ENCODE assay signal across 25 cellular contexts in the genomic region with DNA sequence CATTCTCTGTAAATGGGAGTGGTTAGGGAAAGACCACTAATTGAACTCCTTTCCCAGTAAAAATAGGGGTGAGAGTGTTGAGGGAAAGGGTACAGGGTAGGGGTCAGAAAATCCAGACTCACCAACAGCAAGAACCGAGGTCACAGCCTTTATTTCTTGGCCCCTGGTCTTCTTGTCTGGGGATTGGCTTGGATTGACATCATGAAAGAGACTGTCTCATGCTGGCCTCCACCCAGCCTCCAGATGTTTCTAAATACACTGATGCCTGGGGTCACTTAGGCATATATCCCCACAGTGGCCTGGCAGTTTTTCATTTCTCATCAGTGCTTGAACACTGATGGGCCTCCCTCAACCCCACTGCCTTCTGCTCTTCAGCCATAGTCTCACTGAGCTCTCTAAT.
"Had no signal": no experiment of that assay in that cellular context is flagged by ENCODE, and none has a peak within 500 bp of the region (broad histone marks: within the 10 kb centered on the region; RNA-seq: fewer than 3 reads in every experiment).

No MANE protein-coding gene starts in this region.

- H3K4me3 ChIP-seq: adrenal gland, ascending aorta, breast epithelium, cardiac muscle cell, coronary artery, dorsolateral prefrontal cortex had no signal

- H3K27me3 ChIP-seq: adrenal gland, ascending aorta, cardiac muscle cell had no signal

- H3K27ac ChIP-seq: adrenal gland, ascending aorta, cardiac muscle cell, coronary artery, dorsolateral prefrontal cortex had no signal

- H3K9me3 ChIP-seq: adrenal gland, ascending aorta had no signal

- ATAC-seq: activated CD4-positive, alpha-beta T cell treated with anti-CD3 and anti-CD28 coated beads for 36 hours; activated CD8-positive, alpha-beta memory T cell treated with anti-CD3 and anti-CD28 coated beads, Interleukin-2, amount 10 ng/mL, durations not matched to agents 7 days and 5 days; activated CD8-positive, alpha-beta T cell treated with anti-CD3 and anti-CD28 coated beads, Interleukin-2, amount 10 ng/mL, durations not matched to agents 7 days and 5 days; activated naive CD8-positive, alpha-beta T cell treated with anti-CD3 and anti-CD28 coated beads, Interleukin-2, amount 50 U/mL, for 24 hours; esophagus mucosa had no signal

- H3K36me3 ChIP-seq: adrenal gland, ascending aorta, breast epithelium, cardiac muscle cell had no signal

- H3K4me1 ChIP-seq: adrenal gland, ascending aorta, breast epithelium had no signal

- DNase-seq: activated CD4-positive, alpha-beta memory T cell treated with anti-CD3 and anti-CD28 coated beads for 36 hours; activated CD4-positive, alpha-beta T cell treated with anti-CD3 and anti-CD28 coated beads for 36 hours; activated CD4-positive, alpha-beta T cell treated with anti-CD3 and anti-CD28 coated beads, Interleukin-2, amount 10 ng/mL, durations not matched to agents 24 days and 14 days; activated CD4-positive, CD25-positive, alpha-beta regulatory T cell; activated CD4-positive, CD25-positive, alpha-beta regulatory T cell treated with anti-CD3 and anti-CD28 coated beads, Interleukin-2, amount 50 U/mL, for 72 hours; activated CD8-positive, alpha-beta memory T cell treated with anti-CD3 and anti-CD28 coated beads, Interleukin-2, amount 10 ng/mL, durations not matched to agents 7 days and 5 days; activated CD8-positive, alpha-beta memory T cell treated with anti-CD3 and anti-CD28 coated beads, Interleukin-2, amount 50 U/mL, for 4 hours; activated CD8-positive, alpha-beta T cell treated with anti-CD3 and anti-CD28 coated beads, Interleukin-2, amount 10 ng/mL, durations not matched to agents 7 days and 5 days; activated effector memory CD4-positive, alpha-beta T cell treated with anti-CD3 and anti-CD28 coated beads, Interleukin-2, amount 50 U/mL, for 16 hours; activated naive CD4-positive, alpha-beta T cell treated with anti-CD3 and anti-CD28 coated beads for 36 hours; activated naive CD8-positive, alpha-beta T cell treated with anti-CD3 and anti-CD28 coated beads for 36 hours; activated naive CD8-positive, alpha-beta T cell treated with anti-CD3 and anti-CD28 coated beads, Interleukin-2, amount 50 U/mL, for 24 hours; activated T-cell treated with anti-CD3 and anti-CD28 coated beads, Interleukin-2, amount 50 U/mL, for 1 hour; activated T-cell treated with anti-CD3 and anti-CD28 coated beads, Interleukin-2, amount 50 U/mL, for 48 hours; adrenal gland; amygdala; dorsolateral prefrontal cortex; effector memory CD4-positive, alpha-beta T cell; endodermal cell; T-helper 2 cell had no signal
